9 cellular contexts compared by ENCODE assay signal in genomic region chr1:109193653-109194590, GRCh38. TPM values are rescaled to one million over a fixed set of nuclear protein-coding genes. Genes with fewer than 3 reads are reported as not detected.
A peak's percentile ranks its signal among the peaks of the same experiment; 100 is the strongest.
DNase-seq lines count a peak whose midpoint lies in the region; ATAC-seq and TF ChIP-seq lines count a peak whose summit lies in the region.
"Had no signal": no experiment of that assay in that cellular context is flagged by ENCODE, and none has a peak within 500 bp of the region (broad histone marks: within the 10 kb centered on the region; RNA-seq: fewer than 3 reads in every experiment).

No MANE protein-coding gene starts in this region.

- no peaks in the 10 kb centered on the region for H3K9me3 Mint-ChIP-seq in CD4-positive, CD25-positive, alpha-beta regulatory T cell
- H3K9me3 Mint-ChIP-seq: IgD-negative memory B cell had no signal

- H3K4me3 ChIP-seq in CD4-positive, CD25-positive, alpha-beta regulatory T cell (ENCODE audit: low read depth, low read length): no peak overlapping the region
- H3K4me3 ChIP-seq in fibroblast of the aortic adventitia (ENCODE audit: low read depth, low read length): no peak overlapping the region

- no peaks in the 10 kb centered on the region for H3K27me3 ChIP-seq in CD4-positive, CD25-positive, alpha-beta regulatory T cell (ENCODE audit: control insufficient read depth, insufficient read depth, low read length)

- H3K27ac Mint-ChIP-seq in CD4-positive, CD25-positive, alpha-beta regulatory T cell: no peak overlapping the region
- H3K27ac Mint-ChIP-seq: IgD-negative memory B cell had no signal

- peaks cover 7% of the 10 kb centered on the region for H3K36me3 ChIP-seq in CD4-positive, CD25-positive, alpha-beta regulatory T cell (ENCODE audit: control insufficient read depth, insufficient read depth, low read length)

- no peaks in the 10 kb centered on the region for H3K4me1 ChIP-seq in CD4-positive, CD25-positive, alpha-beta regulatory T cell (ENCODE audit: control insufficient read depth, insufficient read depth, low read length, poor library complexity, severe bottlenecking)

- peak in 2 of 3 donors; percentile 29 to 58 for DNase-seq in CD4-positive, CD25-positive, alpha-beta regulatory T cell
- DNase-seq in NCI-H526 treated with DMSO at 0.1 percent for 48 hours (lab: John Stamatoyannopoulos, UW): peak; percentile 23
- DNase-seq in activated CD8-positive, alpha-beta memory T cell treated with anti-CD3 and anti-CD28 coated beads, Interleukin-2, amount 50 U/mL, for 24 hours (ENCODE audit: extremely low read depth): peak; percentile 18
- DNase-seq in fibroblast of the aortic adventitia (ENCODE audit: low read depth): no peak
- peak; percentile 55 for DNase-seq in stimulated activated CD4-positive, alpha-beta T cell treated with anti-CD3 and anti-CD28 coated beads, Interleukin-12 subunit alpha, Interleukin-12 subunit beta, amount 100 ng/mL, for 4 hours
- no peak for DNase-seq in cerebellum (ENCODE audit: low spot score)

- H3K27ac ChIP-seq in CD4-positive, CD25-positive, alpha-beta regulatory T cell (ENCODE audit: insufficient read depth, low read length, poor library complexity, severe bottlenecking): no peak overlapping the region

- peak; percentile 53 for TF ChIP-seq CTCF in fibroblast of the aortic adventitia (IDR thresholded peaks at IDR 0.05; ENCODE audit: insufficient read depth, low read length)

- H3K9me3 ChIP-seq in CD4-positive, CD25-positive, alpha-beta regulatory T cell (ENCODE audit: control insufficient read depth in 2 of 2, low read length in 2 of 2): no peaks in the 10 kb centered on the region

- peaks cover 0 to under 1% (median 0%) of the 10 kb centered on the region in 4 donors for H3K4me1 Mint-ChIP-seq in CD4-positive, CD25-positive, alpha-beta regulatory T cell

- peaks cover 21% of the 10 kb centered on the region for H3K36me3 Mint-ChIP-seq in CD4-positive, CD25-positive, alpha-beta regulatory T cell
- H3K36me3 Mint-ChIP-seq: IgD-negative memory B cell had no signal

- peak in 1 of 2 donors; percentile 45 for ATAC-seq in CD4-positive, CD25-positive, alpha-beta regulatory T cell (ENCODE audit: low read depth in 2 of 2)
- peak; percentile 60 for ATAC-seq in GM19395 (IDR thresholded peaks at IDR 0.05; ENCODE audit: unreplicated experiment)
- ATAC-seq in GM21360 (IDR thresholded peaks at IDR 0.05; ENCODE audit: unreplicated experiment): no peak

- H3K4me3 Mint-ChIP-seq in CD4-positive, CD25-positive, alpha-beta regulatory T cell: no peak overlapping the region

- no peaks in the 10 kb centered on the region for H3K27me3 Mint-ChIP-seq in CD4-positive, CD25-positive, alpha-beta regulatory T cell

RNA-seq across cellular contexts. Expression of gene SARS1, which starts 19.8 kb away (rescaled TPM):
- 117 TPM for total RNA-seq in CD4-positive, CD25-positive, alpha-beta regulatory T cell
- 100 to 1,000 TPM; 156 to 173 (median 170) TPM for polyA plus RNA-seq in CD4-positive, CD25-positive, alpha-beta regulatory T cell
- total RNA-seq in fibroblast of the aortic adventitia (ENCODE audit: low replicate concordance) (321 and 576 TPM in 2 replicates), cerebellum (81.8 TPM)

RNA-seq across cellular contexts. Expression of gene CELSR2, which starts 55.4 kb away (rescaled TPM):
- total RNA-seq in CD4-positive, CD25-positive, alpha-beta regulatory T cell: 2.5 TPM
- under 1 TPM; 0.02 to 0.24 (median 0.11) TPM for polyA plus RNA-seq in CD4-positive, CD25-positive, alpha-beta regulatory T cell
- total RNA-seq in fibroblast of the aortic adventitia (ENCODE audit: low replicate concordance) (0.36 and 0.90 TPM in 2 replicates), cerebellum (39.0 TPM)

Comparison
In these comparisons a context has a peak if more than half of its experiments do, and no peak if none do; other contexts are left out.
1. DNase-seq: peak in CD4-positive, CD25-positive, alpha-beta regulatory T cell (2 of 3), NCI-H526 treated with DMSO at 0.1 percent for 48 hours (single experiment), activated CD8-positive, alpha-beta memory T cell treated with anti-CD3 and anti-CD28 coated beads, Interleukin-2, amount 50 U/mL, for 24 hours (single experiment) and stimulated activated CD4-positive, alpha-beta T cell treated with anti-CD3 and anti-CD28 coated beads, Interleukin-12 subunit alpha, Interleukin-12 subunit beta, amount 100 ng/mL, for 4 hours (single experiment); none in fibroblast of the aortic adventitia (single experiment) and cerebellum (single experiment).
2. RNA of gene CELSR2, which starts 55.4 kb away (total RNA-seq): 39.0 TPM in cerebellum (single experiment); 2.5 TPM in CD4-positive, CD25-positive, alpha-beta regulatory T cell (single experiment) and 0.36 to 0.90 TPM in fibroblast of the aortic adventitia; every median in the first group is over 10 times any median in the second.